8 cellular contexts compared by ENCODE assay signal in the genomic region with DNA sequence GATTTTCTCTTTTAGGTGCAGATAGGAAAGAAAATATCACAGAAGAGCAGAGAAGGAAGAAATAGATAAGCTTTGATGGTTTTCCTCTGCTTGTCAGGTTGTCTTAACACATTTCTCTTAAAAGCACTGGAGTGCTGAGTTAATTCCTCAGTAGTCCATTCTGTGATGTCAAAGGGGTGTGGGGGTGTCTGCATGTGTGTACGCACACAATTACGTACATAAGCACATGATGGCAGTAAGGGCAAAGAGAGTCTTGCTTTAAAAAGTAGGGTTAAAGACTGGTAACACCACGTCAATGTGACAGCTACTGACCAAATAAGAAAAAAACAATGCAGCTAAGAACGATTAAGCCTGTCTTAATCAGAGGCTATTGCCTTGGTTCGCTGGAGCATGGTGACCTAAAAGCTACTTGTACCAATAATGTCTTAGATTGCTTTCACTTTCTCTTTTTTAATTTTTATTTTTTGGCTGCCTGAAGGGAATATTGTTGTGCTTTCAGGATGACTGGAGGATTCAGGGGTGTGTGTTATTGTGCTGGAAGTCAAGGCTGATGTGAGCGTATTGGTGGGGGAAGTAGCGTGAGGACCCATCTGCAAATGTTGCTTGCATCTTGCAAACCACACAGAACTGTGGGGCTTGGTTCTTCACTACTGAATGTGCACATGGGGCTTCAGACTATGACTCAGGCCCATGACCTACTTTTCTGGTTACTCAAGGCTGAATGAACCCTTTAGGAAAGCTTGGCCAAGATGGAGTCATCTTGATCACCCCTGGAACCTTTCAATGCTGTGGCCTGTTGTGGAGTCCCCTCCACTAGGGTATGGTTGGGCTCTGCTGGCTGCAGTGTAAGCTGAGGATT.
DNase-seq lines count a peak whose midpoint lies in the region; ATAC-seq and TF ChIP-seq lines count a peak whose summit lies in the region.

No MANE protein-coding gene starts in this region.

- H3K4me3 ChIP-seq in BJ (ENCODE audit: low read depth, low read length): peak overlapping the region; percentile 1; the same call in 1 of the 2 replicates
- H3K4me3 ChIP-seq in HAP-1: no peak overlapping the region
- no peak overlapping the region for H3K4me3 ChIP-seq in PC-3 (ENCODE audit: low read length)
- no peak overlapping the region for H3K4me3 ChIP-seq in PC-9

- no peak overlapping the region for H3K4me2 ChIP-seq in PC-3 (ENCODE audit: low read length)
- no peak overlapping the region for H3K4me2 ChIP-seq in PC-9

- in situ Hi-C loops in HAP-1 (cut with MboI; ENCODE audit: low sequenced_read_pairs): no loop called here

- H2AFZ ChIP-seq in PC-3 (ENCODE audit: low read length) (no peak overlapping the region), PC-9 (no peak overlapping the region)

- H3K9me2 ChIP-seq in PC-3 (replicated peaks; ENCODE audit: low read length) (no peaks in the 10 kb centered on the region), PC-9 (ENCODE audit: insufficient read depth) (no peaks in the 10 kb centered on the region)

- H3K79me2 ChIP-seq in PC-3 (ENCODE audit: low read length) (no peaks in the 10 kb centered on the region), PC-9 (ENCODE audit: low read depth) (no peaks in the 10 kb centered on the region)

- H3K36me3 ChIP-seq in BJ (ENCODE audit: control insufficient read depth, insufficient read depth, low read length) (no peaks in the 10 kb centered on the region), HAP-1 (replicated peaks) (no peaks in the 10 kb centered on the region), PC-3 (ENCODE audit: low read depth, low read length) (no peaks in the 10 kb centered on the region), PC-9 (ENCODE audit: low read depth) (no peaks in the 10 kb centered on the region)

- H3K9ac ChIP-seq in PC-3 (ENCODE audit: low read length): no peak overlapping the region

- TF ChIP-seq CTCF in BJ (IDR thresholded peaks at IDR 0.05; ENCODE audit: insufficient read depth, low read depth, low read length): no peak
- TF ChIP-seq CTCF in nephron (IDR thresholded peaks at IDR 0.05; ENCODE audit: unreplicated experiment in 3 of 3): no peak
- TF ChIP-seq CTCF in PC-3 (conservative IDR thresholded peaks at IDR 0.05; ENCODE audit: low read depth, low read length): no peak
- no peak for TF ChIP-seq CTCF in PC-9 (conservative IDR thresholded peaks at IDR 0.05)

- H3K9me3 Mint-ChIP-seq in nephron: no peaks in the 10 kb centered on the region

- intact Hi-C loops in PC-3 (cut with micrococcal nuclease): no loop called here
- intact Hi-C loops in PC-9 (cut with micrococcal nuclease; ENCODE audit: unreplicated experiment): no loop called here

- H3K9me3 ChIP-seq in HAP-1 (no peaks in the 10 kb centered on the region), PC-3 (ENCODE audit: low read length) (no peaks in the 10 kb centered on the region), PC-9 (ENCODE audit: insufficient read depth, low read depth) (no peaks in the 10 kb centered on the region)

- ATAC-seq in HG03469 (IDR thresholded peaks at IDR 0.05; ENCODE audit: unreplicated experiment): no peak
- ATAC-seq in PC-3: no peak

- H3K27ac Mint-ChIP-seq in nephron: peak overlapping the region; percentile 71 to 78 (median 73)

- CTCF ChIA-PET in BJ (lab: Yijun Ruan, JAX): interaction anchor here (0.7 to 1.3 kb wide), 4 partner anchors 15 to 469 kb away, joined by 3 to 4 read pairs (median 3); no protein-coding TSS in a partner anchor
- CTCF ChIA-PET in PC-3 (lab: Charles Lee): no interaction called here
- CTCF ChIA-PET in PC-9 (lab: Charles Lee): no interaction called here

- no peaks in the 10 kb centered on the region for H3K36me3 Mint-ChIP-seq in nephron (ENCODE audit: low read depth)

- peak; percentile 37 for DNase-seq in BJ (ENCODE audit: low read depth)
- peak; percentile 81 for DNase-seq in HCEC 1CT
- DNase-seq in astrocyte of the hippocampus (ENCODE audit: low read depth, low spot score): peak; percentile 45
- DNase-seq in HAP-1 (ENCODE audit: low spot score in 2 of 2): no peak
- no peak for DNase-seq in PC-3
- DNase-seq in PC-9: no peak

- H3K27me3 ChIP-seq in BJ (ENCODE audit: control insufficient read depth, insufficient read depth, low read length): no peaks in the 10 kb centered on the region
- H3K27me3 ChIP-seq in HAP-1 (ENCODE audit: low read depth): no peaks in the 10 kb centered on the region
- H3K27me3 ChIP-seq in PC-3 (ENCODE audit: low read length): no peaks in the 10 kb centered on the region
- H3K27me3 ChIP-seq in PC-9 (ENCODE audit: insufficient read depth, low read depth): no peaks in the 10 kb centered on the region

- no TSS peak for BruUV-seq in PC-3 (replicated peaks; lab: Mats Ljungman, UMichigan)
- no TSS peak for BruUV-seq in PC-9 (replicated peaks; lab: Mats Ljungman, UMichigan)

- H4K20me1 ChIP-seq in PC-3 (ENCODE audit: low read length) (no peaks in the 10 kb centered on the region), PC-9 (ENCODE audit: insufficient read depth) (no peaks in the 10 kb centered on the region)

- no peaks in the 10 kb centered on the region for H3K27me3 Mint-ChIP-seq in nephron (ENCODE audit: low read depth)

- H3F3A ChIP-seq in PC-3 (ENCODE audit: low read length, unreplicated experiment): no peaks in the 10 kb centered on the region
- no peaks in the 10 kb centered on the region for H3F3A ChIP-seq in PC-9 (ENCODE audit: insufficient read depth, low read depth)

- peak overlapping the region in 1 of 3 experiments; percentile 11 for H3K4me3 Mint-ChIP-seq in nephron

- H3K27ac ChIP-seq in PC-3 (ENCODE audit: low read length) (no peak overlapping the region), PC-9 (no peak overlapping the region)

- POLR2A ChIA-PET in BJ (lab: Charles Lee) (no interaction called here), PC-3 (lab: Charles Lee; ENCODE audit: unreplicated experiment) (no interaction called here), PC-9 (lab: Charles Lee; ENCODE audit: unreplicated experiment) (no interaction called here)

- H3K4me1 Mint-ChIP-seq in nephron: peaks cover 38% of the 10 kb centered on the region

- 0 out of 2 replicates have a peak, but pooled peaks cover 3% of the 10 kb centered on the region for H3K4me1 ChIP-seq in HAP-1
- H3K4me1 ChIP-seq in PC-3 (ENCODE audit: insufficient read depth, low read length): no peaks in the 10 kb centered on the region
- H3K4me1 ChIP-seq in PC-9 (replicated peaks; ENCODE audit: insufficient read depth): peaks cover 7% of the 10 kb centered on the region; the same call in 1 of the 2 replicates

Comparison
In these comparisons a context has a peak if more than half of its experiments do, and no peak if none do; other contexts are left out.
1. DNase-seq: peak in BJ (single experiment), HCEC 1CT (single experiment) and astrocyte of the hippocampus (single experiment); none in HAP-1 (0 of 2), PC-3 (single experiment) and PC-9 (0 of 2).